Comparison of ENCODE assay signal across 8 cellular contexts in the genomic region with DNA sequence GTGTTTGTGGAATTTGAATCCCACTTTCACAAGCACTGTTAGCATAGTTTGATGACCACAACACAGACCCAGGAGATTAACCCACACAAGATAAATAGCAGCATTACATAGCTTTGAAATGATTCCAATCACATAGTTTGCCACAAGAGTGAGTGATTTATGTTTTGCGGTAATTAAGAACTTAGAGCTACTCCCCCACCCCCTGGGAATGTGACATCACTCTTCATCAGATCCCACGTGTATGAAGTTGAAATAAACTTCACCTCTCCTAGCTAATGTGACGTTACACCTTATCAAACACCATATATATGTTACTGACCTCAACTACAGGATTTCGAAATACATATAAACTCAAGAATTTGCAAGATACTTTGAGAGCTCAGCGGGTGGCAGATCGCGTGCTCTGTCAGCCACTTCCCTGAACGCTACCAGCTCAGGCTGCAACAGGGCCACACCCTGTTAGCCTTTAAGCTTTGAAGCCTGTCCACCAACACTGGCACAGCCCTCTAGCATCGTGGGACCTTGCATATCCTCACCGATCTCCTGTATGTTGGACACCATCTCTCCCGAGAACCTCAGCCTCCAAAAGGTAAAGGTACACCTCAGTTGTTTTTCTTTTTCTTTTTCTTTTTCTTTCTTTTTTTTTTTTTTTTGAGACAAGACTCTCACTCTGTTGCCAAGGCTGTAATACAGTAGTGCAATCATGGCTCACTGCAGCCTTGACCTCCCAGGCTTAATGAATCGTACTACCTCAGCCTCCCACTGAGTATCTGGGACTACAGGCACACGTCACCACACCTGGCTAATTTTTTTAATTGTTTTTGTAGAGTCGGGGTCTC. TPM values are rescaled to one million over a fixed set of nuclear protein-coding genes. Genes with fewer than 3 reads are reported as not detected.
DNase-seq lines count a peak whose midpoint lies in the region; ATAC-seq, FAIRE-seq and TF ChIP-seq lines count a peak whose summit lies in the region.

No MANE protein-coding gene starts in this region.

- ATAC-seq in HG03520 (IDR thresholded peaks at IDR 0.05; ENCODE audit: unreplicated experiment): no peak

- no peak overlapping the region for H3K9ac ChIP-seq in astrocyte (ENCODE audit: low read length)

- peaks cover 7% of the 10 kb centered on the region for H3K27me3 Mint-ChIP-seq in astrocyte (ENCODE audit: low read depth, unreplicated experiment)

- peaks cover 15% of the 10 kb centered on the region for H3K79me2 ChIP-seq in astrocyte (ENCODE audit: insufficient read depth, low read length)

- H3K27ac ChIP-seq in astrocyte (ENCODE audit: low read depth, low read length): peak overlapping the region; percentile 45

- peaks cover 23% of the 10 kb centered on the region for H3K27me3 ChIP-seq in astrocyte (ENCODE audit: insufficient read depth, low read length)

- H3K27ac Mint-ChIP-seq in astrocyte (ENCODE audit: unreplicated experiment): peak overlapping the region; percentile 50

- H2AFZ ChIP-seq in astrocyte (ENCODE audit: low read depth, low read length): peak overlapping the region; percentile 12

- peak overlapping the region; percentile 31 for H3K4me3 ChIP-seq in astrocyte (ENCODE audit: insufficient read depth, low read depth, low read length)

- no peak for TF ChIP-seq CTCF in astrocyte (IDR thresholded peaks at IDR 0.05; ENCODE audit: insufficient read depth, low read depth, low read length)

- H3K4me1 ChIP-seq in astrocyte (ENCODE audit: insufficient read depth, low read length): peaks cover 15% of the 10 kb centered on the region

- FAIRE-seq in G401.6 (lab: Jason Lieb, UNC) (peak; percentile 100), astrocyte (lab: Jason Lieb, UNC) (peak; percentile 26)

- H3K4me2 ChIP-seq in astrocyte (ENCODE audit: low read length): peak overlapping the region; percentile 90

- peaks cover 7% of the 10 kb centered on the region for H3K4me1 Mint-ChIP-seq in astrocyte (ENCODE audit: low read depth, unreplicated experiment)

- peak overlapping the region; percentile 2 for H3K4me3 Mint-ChIP-seq in astrocyte (ENCODE audit: unreplicated experiment)

- no peaks in the 10 kb centered on the region for H3K9me3 ChIP-seq in astrocyte (ENCODE audit: insufficient read depth, low read depth, low read length)

- no peaks in the 10 kb centered on the region for H3K36me3 ChIP-seq in astrocyte (ENCODE audit: insufficient read depth, low read length)

- H4K20me1 ChIP-seq in astrocyte (ENCODE audit: insufficient read depth, low read length): peaks cover 18% of the 10 kb centered on the region

- H3K9me3 Mint-ChIP-seq in astrocyte (ENCODE audit: unreplicated experiment): no peaks in the 10 kb centered on the region

- DNase-seq in MV-4-11 (lab: John Stamatoyannopoulos, UW) (peak; percentile 93), astrocyte (ENCODE audit: low read depth) (peak; percentile 98), mucosa of gallbladder (ENCODE audit: low spot score) (peak; percentile 22), NCI-H128 (lab: John Stamatoyannopoulos, UW; ENCODE audit: unreplicated experiment) (no peak)
- DNase-seq in stimulated activated CD8-positive, alpha-beta memory T cell treated with anti-CD3 and anti-CD28 coated beads, Interleukin-4, amount 100 ng/mL, for 48 hours: no peak
- DNase-seq in effector CD4-positive, alpha-beta T cell: no peak

- H3K36me3 Mint-ChIP-seq in astrocyte (ENCODE audit: low read depth, unreplicated experiment): no peaks in the 10 kb centered on the region

RNA-seq across cellular contexts. Expression of a gene that starts 1.8 kb away (rescaled TPM):
- total RNA-seq in astrocyte (27.6 and 30.0 TPM in 2 replicates), mucosa of gallbladder (12.2 TPM)

Comparison
In these comparisons a context has a peak if more than half of its experiments do, and no peak if none do; other contexts are left out.
1. DNase-seq: peak in MV-4-11 (single experiment), astrocyte (single experiment) and mucosa of gallbladder (single experiment); none in NCI-H128 (single experiment), stimulated activated CD8-positive, alpha-beta memory T cell treated with anti-CD3 and anti-CD28 coated beads, Interleukin-4, amount 100 ng/mL, for 48 hours (single experiment) and effector CD4-positive, alpha-beta T cell (single experiment).